ENCODE assay signal across 11 cellular contexts in genomic region chr18:63882333-63883141, GRCh38. TPM values are rescaled to one million over a fixed set of nuclear protein-coding genes. Genes with fewer than 3 reads are reported as not detected.
A peak's percentile ranks its signal among the peaks of the same experiment; 100 is the strongest.
DNase-seq lines count a peak whose midpoint lies in the region; ATAC-seq and TF ChIP-seq lines count a peak whose summit lies in the region.
"Had no signal": no experiment of that assay in that cellular context is flagged by ENCODE, and none has a peak within 500 bp of the region (broad histone marks: within the 10 kb centered on the region; RNA-seq: fewer than 3 reads in every experiment).

No MANE protein-coding gene starts in this region.

- in situ Hi-C loops in mammary epithelial cell (cut with MboI; ENCODE audit: low sequenced_read_pairs in 2 of 2) = no loop called here

- H3K4me2 ChIP-seq in mammary epithelial cell (ENCODE audit: insufficient read depth, low read depth, low read length) = peak overlapping the region; percentile 62

- H3K9me3 ChIP-seq in mammary epithelial cell (replicated peaks; ENCODE audit: insufficient read depth, low read length) = no peaks in the 10 kb centered on the region
- no peaks in the 10 kb centered on the region for H3K9me3 ChIP-seq in T-helper 17 cell (ENCODE audit: control insufficient read depth, low read length, poor library complexity, severe bottlenecking)

- no peaks in the 10 kb centered on the region for H3K9me3 Mint-ChIP-seq in HFFc6
- H3K9me3 Mint-ChIP-seq: brain had no signal

- H3K4me1 Mint-ChIP-seq in HFFc6 (ENCODE audit: low read depth) (peaks cover 74% of the 10 kb centered on the region), T-helper 17 cell (no peaks in the 10 kb centered on the region)

- H4K20me1 ChIP-seq in mammary epithelial cell (ENCODE audit: insufficient read depth, low read length) = no peaks in the 10 kb centered on the region

- no peaks in the 10 kb centered on the region for H3K36me3 ChIP-seq in ACC112 (ENCODE audit: insufficient read depth, low read length)
- no peaks in the 10 kb centered on the region for H3K36me3 ChIP-seq in mammary epithelial cell (ENCODE audit: insufficient read depth, low read length)
- no peaks in the 10 kb centered on the region for H3K36me3 ChIP-seq in kidney epithelial cell (ENCODE audit: control insufficient read depth, insufficient read depth, low read length)

- WGBS in mammary epithelial cell (ENCODE audit: low coverage, missing lambda C conversion rate) = 23% methylated on average over 8 of the region's 8 CpGs

- H3K4me3 Mint-ChIP-seq in HFFc6 (peak overlapping the region; percentile 35), T-helper 17 cell (no peak overlapping the region)
- H3K4me3 Mint-ChIP-seq: brain had no signal

- CTCF ChIA-PET in mammary epithelial cell (lab: Charles Lee; ENCODE audit: low non-redundant PET) = interaction anchor here (0.6 kb wide), 1 partner anchor 30 kb away, joined by 3 read pairs; no protein-coding TSS in a partner anchor

- H3K36me3 Mint-ChIP-seq in HFFc6 (ENCODE audit: low read depth) (0 out of 2 replicates have a peak, but pooled peaks cover 3% of the 10 kb centered on the region), T-helper 17 cell (ENCODE audit: low read depth) (no peaks in the 10 kb centered on the region)
- H3K36me3 Mint-ChIP-seq: brain had no signal

- no peak for ATAC-seq in T-helper 17 cell

- H3K79me2 ChIP-seq in ACC112 (ENCODE audit: control insufficient read depth, insufficient read depth, low read length, unreplicated experiment) (no peaks in the 10 kb centered on the region), mammary epithelial cell (ENCODE audit: insufficient read depth, low read length) (no peaks in the 10 kb centered on the region)

- H3K27me3 ChIP-seq in ACC112 (ENCODE audit: insufficient read depth, low read length) = no peaks in the 10 kb centered on the region
- no peaks in the 10 kb centered on the region for H3K27me3 ChIP-seq in mammary epithelial cell (ENCODE audit: insufficient read depth, low read length)
- H3K27me3 ChIP-seq in kidney epithelial cell (ENCODE audit: control insufficient read depth, insufficient read depth, low read length) = no peaks in the 10 kb centered on the region

- H3K27ac ChIP-seq in ACC112 (ENCODE audit: low read depth, low read length) = peak overlapping the region; percentile 92
- peak overlapping the region; percentile 99 for H3K27ac ChIP-seq in mammary epithelial cell (ENCODE audit: insufficient read depth, low read depth, low read length)

- peak overlapping the region; percentile 87 for H3K27ac Mint-ChIP-seq in HFFc6
- no peak overlapping the region for H3K27ac Mint-ChIP-seq in T-helper 17 cell
- H3K27ac Mint-ChIP-seq: brain had no signal

- no peak for TF ChIP-seq CTCF in HFFc6 (IDR thresholded peaks at IDR 0.05)
- no peak for TF ChIP-seq CTCF in mammary epithelial cell (conservative IDR thresholded peaks at IDR 0.05 in 1 of 2, IDR thresholded peaks at IDR 0.05 in 1 of 2; ENCODE audit: extremely low read depth in 1 of 2, insufficient read depth in 1 of 2, low read depth in 1 of 2, low read length in 2 of 2)
- TF ChIP-seq CTCF in kidney epithelial cell (IDR thresholded peaks at IDR 0.05; ENCODE audit: insufficient read depth, low read length, poor library complexity, severe bottlenecking) = no peak

- H3K4me1 ChIP-seq in ACC112 (ENCODE audit: control insufficient read depth, insufficient read depth, low read length, unreplicated experiment) = peaks cover 53% of the 10 kb centered on the region
- H3K4me1 ChIP-seq in mammary epithelial cell (ENCODE audit: insufficient read depth, low read length) = peaks cover 30% of the 10 kb centered on the region

- BruUV-seq in mammary epithelial cell (replicated peaks; lab: Mats Ljungman, UMichigan) = TSS peak; percentile 67

- no peak overlapping the region for H2AFZ ChIP-seq in ACC112 (ENCODE audit: low read length, unreplicated experiment)
- H2AFZ ChIP-seq in mammary epithelial cell (ENCODE audit: low read depth, low read length) = no peak overlapping the region

- intact Hi-C loops in mammary epithelial cell (cut with micrococcal nuclease) = loop anchor here (1.0 to 10.0 kb wide), 4 partner anchors 16 to 92 kb away; partner anchors contain the start of gene SERPINB8

- peak; percentile 95 for DNase-seq in HFFc6
- DNase-seq in mammary epithelial cell = peak; percentile 100
- DNase-seq in kidney epithelial cell (ENCODE audit: low read depth) = peak; percentile 95
- DNase-seq in activated CD8-positive, alpha-beta memory T cell treated with anti-CD3 and anti-CD28 coated beads for 24 hours = no peak
- DNase-seq in midbrain (lab: John Stamatoyannopoulos, UW) = no peak
- DNase-seq in T-helper 17 cell = no peak
- no peak for DNase-seq in NCI-H1105 treated with DMSO at 0.1 percent for 48 hours (lab: John Stamatoyannopoulos, UW)
- DNase-seq: activated CD4-positive, CD25-positive, alpha-beta regulatory T cell; stimulated activated CD4-positive, alpha-beta T cell treated with anti-CD3 and anti-CD28 coated beads, Interleukin-1b, Interleukin-23, amount 100 ng/mL, for 48 hours had no signal

- peak overlapping the region; percentile 1; the same call in 1 of the 2 replicates for H3K4me3 ChIP-seq in ACC112 (ENCODE audit: low read depth, low read length)
- peak overlapping the region in 1 of 3 experiments; percentile 6 for H3K4me3 ChIP-seq in mammary epithelial cell (replicated peaks in 1 of 3; ENCODE audit: insufficient read depth in 1 of 3, low read depth in 2 of 3, low read length in 3 of 3)
- H3K4me3 ChIP-seq in kidney epithelial cell (ENCODE audit: low read depth, low read length) = no peak overlapping the region

- peak overlapping the region; percentile 73 for H3K9ac ChIP-seq in mammary epithelial cell (ENCODE audit: insufficient read depth, low read length)

- H3K27me3 Mint-ChIP-seq in HFFc6 (ENCODE audit: insufficient read depth) (no peaks in the 10 kb centered on the region), T-helper 17 cell (peaks cover 33% of the 10 kb centered on the region)
- H3K27me3 Mint-ChIP-seq: brain had no signal

- dilution Hi-C loops in mammary epithelial cell (cut with HindIII; ENCODE audit: low sequenced_read_pairs) = no loop called here

RNA-seq across cellular contexts. Expression of gene SERPINB2, which starts 5.0 kb away (rescaled TPM):
- 10 to 100 TPM; 30.9 to 91.5 (median 36.1) TPM for total RNA-seq in HFFc6 (2021; fragmentation: NEBNext Ultra II Directional; extraction: Animal tissue kit (Norgen Biotek cat#: 25700))
- total RNA-seq in mammary epithelial cell (10 to 100 TPM in 1 of 2 donors, under 1 TPM in 1; 0.67 to 60.3 TPM), kidney epithelial cell (3.3 and 4.1 TPM in 2 replicates), T-helper 17 cell (under 1 TPM; 0.45 to 0.99 TPM)
- 30.6 TPM for polyA plus RNA-seq in mammary epithelial cell
- polyA minus RNA-seq in mammary epithelial cell = 22.2 TPM

RNA-seq across cellular contexts. Expression of gene SERPINB10, which starts 25.2 kb away (rescaled TPM):
- total RNA-seq in HFFc6 (2021; fragmentation: NEBNext Ultra II Directional; extraction: Animal tissue kit (Norgen Biotek cat#: 25700)) = 1 to 10 TPM; 1.3 to 5.0 (median 1.8) TPM
- not detected for total RNA-seq in mammary epithelial cell
- 0.07 TPM for polyA plus RNA-seq in mammary epithelial cell
- polyA minus RNA-seq in mammary epithelial cell = not detected
- not detected in 2 replicates for total RNA-seq in kidney epithelial cell
- total RNA-seq in T-helper 17 cell = not detected

Comparison
In these comparisons a context has a peak if more than half of its experiments do, and no peak if none do; other contexts are left out.
1. DNase-seq: peak in HFFc6 (single experiment), mammary epithelial cell (single experiment) and kidney epithelial cell (single experiment); none in activated CD8-positive, alpha-beta memory T cell treated with anti-CD3 and anti-CD28 coated beads for 24 hours (single experiment), midbrain (single experiment), T-helper 17 cell (0 of 3) and NCI-H1105 treated with DMSO at 0.1 percent for 48 hours (single experiment).